Comparison of ENCODE assay signal across 13 cellular contexts in genomic region chr13:99366075-99366987, GRCh38. TPM values are rescaled to one million over a fixed set of nuclear protein-coding genes. Genes with fewer than 3 reads are reported as not detected.
DNase-seq lines count a peak whose midpoint lies in the region; ATAC-seq and TF ChIP-seq lines count a peak whose summit lies in the region.
"Had no signal": no experiment of that assay in that cellular context is flagged by ENCODE, and none has a peak within 500 bp of the region (broad histone marks: within the 10 kb centered on the region; RNA-seq: fewer than 3 reads in every experiment).

No MANE protein-coding gene starts in this region.

- H3K9me3 Mint-ChIP-seq in activated CD4-positive, alpha-beta T cell treated with anti-CD3 and anti-CD28 coated beads, Interleukin-2, amount 10 ng/mL, durations not matched to agents 7 days and 5 days = no peaks in the 10 kb centered on the region
- H3K9me3 Mint-ChIP-seq in activated CD4-positive, alpha-beta T cell treated with anti-CD3 and anti-CD28 coated beads, Interleukin-2, amount 10 ng/mL, durations not matched to agents 24 days and 14 days = no peaks in the 10 kb centered on the region
- H3K9me3 Mint-ChIP-seq in nephron progenitor cell = no peaks in the 10 kb centered on the region

- CTCF ChIA-PET in activated CD4-positive, alpha-beta T cell treated with anti-CD3 and anti-CD28 coated beads, Interleukin-2, amount 10 ng/mL, durations not matched to agents 7 days and 5 days (lab: Charles Lee) = interaction anchor here (0.7 to 2.0 kb wide), 8 partner anchors 10 to 97 kb away, joined by 3 to 8 read pairs (median 3); no protein-coding TSS in a partner anchor

- TF ChIP-seq CTCF in nephron progenitor cell (IDR thresholded peaks at IDR 0.05) = no peak

- intact Hi-C loops in activated CD4-positive, alpha-beta T cell treated with anti-CD3 and anti-CD28 coated beads, Interleukin-2, amount 10 ng/mL, durations not matched to agents 24 days and 14 days (cut with micrococcal nuclease) = loop anchor here (2.0 kb wide), 1 partner anchor 14 kb away; no protein-coding TSS in a partner anchor

- no peak overlapping the region for H3K4me3 Mint-ChIP-seq in activated CD4-positive, alpha-beta T cell treated with anti-CD3 and anti-CD28 coated beads, Interleukin-2, amount 10 ng/mL, durations not matched to agents 7 days and 5 days
- no peak overlapping the region for H3K4me3 Mint-ChIP-seq in activated CD4-positive, alpha-beta T cell treated with anti-CD3 and anti-CD28 coated beads, Interleukin-2, amount 10 ng/mL, durations not matched to agents 24 days and 14 days
- no peak overlapping the region for H3K4me3 Mint-ChIP-seq in nephron progenitor cell

- no peak overlapping the region for H3K27ac ChIP-seq in substantia nigra (ENCODE audit: low read depth, low read length, poor library complexity, severe bottlenecking)
- H3K27ac ChIP-seq: right lobe of liver had no signal

- ATAC-seq in GM21723 (IDR thresholded peaks at IDR 0.05; ENCODE audit: unreplicated experiment) = peak; percentile 58
- no peak for ATAC-seq in GM19023 (IDR thresholded peaks at IDR 0.05; ENCODE audit: unreplicated experiment)
- ATAC-seq in HG03520 (IDR thresholded peaks at IDR 0.05; ENCODE audit: unreplicated experiment) = no peak
- ATAC-seq: Panc1 had no signal

- no peaks in the 10 kb centered on the region for H3K27me3 Mint-ChIP-seq in activated CD4-positive, alpha-beta T cell treated with anti-CD3 and anti-CD28 coated beads, Interleukin-2, amount 10 ng/mL, durations not matched to agents 7 days and 5 days
- no peaks in the 10 kb centered on the region for H3K27me3 Mint-ChIP-seq in activated CD4-positive, alpha-beta T cell treated with anti-CD3 and anti-CD28 coated beads, Interleukin-2, amount 10 ng/mL, durations not matched to agents 24 days and 14 days
- H3K27me3 Mint-ChIP-seq in nephron progenitor cell (ENCODE audit: low read depth, poor library complexity) = no peaks in the 10 kb centered on the region

- H3K36me3 Mint-ChIP-seq in activated CD4-positive, alpha-beta T cell treated with anti-CD3 and anti-CD28 coated beads, Interleukin-2, amount 10 ng/mL, durations not matched to agents 7 days and 5 days (ENCODE audit: low read depth) = peaks cover 77% of the 10 kb centered on the region
- peaks cover 54% of the 10 kb centered on the region for H3K36me3 Mint-ChIP-seq in activated CD4-positive, alpha-beta T cell treated with anti-CD3 and anti-CD28 coated beads, Interleukin-2, amount 10 ng/mL, durations not matched to agents 24 days and 14 days (ENCODE audit: low read depth)
- peaks cover 52% of the 10 kb centered on the region for H3K36me3 Mint-ChIP-seq in nephron progenitor cell (ENCODE audit: low read depth)

- POLR2A ChIA-PET in activated CD4-positive, alpha-beta T cell treated with anti-CD3 and anti-CD28 coated beads, Interleukin-2, amount 10 ng/mL, durations not matched to agents 7 days and 5 days (lab: Charles Lee) = interaction anchor here (0.6 kb wide), 1 partner anchor 70 kb away, joined by 3 read pairs; no protein-coding TSS in a partner anchor

- DNase-seq in activated CD4-positive, alpha-beta T cell treated with anti-CD3 and anti-CD28 coated beads, Interleukin-2, amount 10 ng/mL, durations not matched to agents 7 days and 5 days = no peak
- no peak for DNase-seq in activated CD4-positive, alpha-beta T cell treated with anti-CD3 and anti-CD28 coated beads, Interleukin-2, amount 10 ng/mL, durations not matched to agents 24 days and 14 days
- DNase-seq in RPMI7951 (ENCODE audit: low read depth) (peak; percentile 28), nephron progenitor cell (no peak), substantia nigra (lab: John Stamatoyannopoulos, UW) (no peak)
- DNase-seq: hypothalamus, NCI-H2081, right lobe of liver had no signal

- peak overlapping the region; percentile 87 for H3K27ac Mint-ChIP-seq in activated CD4-positive, alpha-beta T cell treated with anti-CD3 and anti-CD28 coated beads, Interleukin-2, amount 10 ng/mL, durations not matched to agents 7 days and 5 days
- H3K27ac Mint-ChIP-seq in activated CD4-positive, alpha-beta T cell treated with anti-CD3 and anti-CD28 coated beads, Interleukin-2, amount 10 ng/mL, durations not matched to agents 24 days and 14 days = no peak overlapping the region
- H3K27ac Mint-ChIP-seq in nephron progenitor cell = peak overlapping the region; percentile 67

- H3K4me1 Mint-ChIP-seq in activated CD4-positive, alpha-beta T cell treated with anti-CD3 and anti-CD28 coated beads, Interleukin-2, amount 10 ng/mL, durations not matched to agents 7 days and 5 days = peaks cover 80% of the 10 kb centered on the region
- H3K4me1 Mint-ChIP-seq in activated CD4-positive, alpha-beta T cell treated with anti-CD3 and anti-CD28 coated beads, Interleukin-2, amount 10 ng/mL, durations not matched to agents 24 days and 14 days = peaks cover 64% of the 10 kb centered on the region
- H3K4me1 Mint-ChIP-seq in nephron progenitor cell = peaks cover 35% of the 10 kb centered on the region

RNA-seq across cellular contexts. Expression of gene GPR183, which starts 59.1 kb away (rescaled TPM):
- total RNA-seq in activated CD4-positive, alpha-beta T cell treated with anti-CD3 and anti-CD28 coated beads, Interleukin-2, amount 10 ng/mL, durations not matched to agents 7 days and 5 days = 10 to 100 TPM; 41.4 to 45.1 TPM
- 36.8 and 37.1 TPM in 2 replicates for total RNA-seq in activated CD4-positive, alpha-beta T cell treated with anti-CD3 and anti-CD28 coated beads, Interleukin-2, amount 10 ng/mL, durations not matched to agents 24 days and 14 days
- 4.9 and 5.1 TPM in 2 replicates for total RNA-seq in RPMI7951 (2014; rRNA removed; shearing (Covaris generic))
- total RNA-seq: HT1080 had no signal
